In genomic region chr17:1122681-1123396, GRCh38 we compare ENCODE assay signal across 8 cellular contexts.
DNase-seq lines count a peak whose midpoint lies in the region; ATAC-seq and TF ChIP-seq lines count a peak whose summit lies in the region.

No MANE protein-coding gene starts in this region.

- no peak overlapping the region for H3K4me3 ChIP-seq in choroid plexus epithelial cell (ENCODE audit: low read depth, low read length)

- no peak for ATAC-seq in HG03457 (IDR thresholded peaks at IDR 0.05; ENCODE audit: unreplicated experiment)

- TF ChIP-seq CTCF in 22Rv1 (IDR thresholded peaks at IDR 0.05) = peak; percentile 88
- TF ChIP-seq CTCF in GM12873 (IDR thresholded peaks at IDR 0.05; ENCODE audit: insufficient read depth, low read depth, low read length, missing control alignments) = peak; percentile 87
- peak; percentile 89 for TF ChIP-seq CTCF in choroid plexus epithelial cell (conservative IDR thresholded peaks at IDR 0.05; ENCODE audit: low read depth, low read length)

- no peak overlapping the region for H3K27ac ChIP-seq in 22Rv1

- DNase-seq in NCI-H2029 treated with DMSO at 0.1 percent for 48 hours (lab: John Stamatoyannopoulos, UW) (peak; percentile 29), choroid plexus epithelial cell (ENCODE audit: low read depth) (peak; percentile 69), left kidney (ENCODE audit: low read depth, low spot score) (peak; percentile 90)
- peak; percentile 72 to 87 for DNase-seq in activated CD4-positive, alpha-beta T cell treated with anti-CD3 and anti-CD28 coated beads for 4 hours
- peak; percentile 88 to 91 for DNase-seq in stimulated activated CD4-positive, alpha-beta T cell treated with anti-CD3 and anti-CD28 coated beads, Interleukin-2, amount 100 ng/mL, for 48 hours

Comparison
In these comparisons a context has a peak if more than half of its experiments do, and no peak if none do; other contexts are left out.
1. DNase-seq: peak in every context shown above with its lines; median percentile 90 in left kidney; 90 in stimulated activated CD4-positive, alpha-beta T cell treated with anti-CD3 and anti-CD28 coated beads, Interleukin-2, amount 100 ng/mL, for 48 hours; 80 in activated CD4-positive, alpha-beta T cell treated with anti-CD3 and anti-CD28 coated beads for 4 hours; 69 in choroid plexus epithelial cell; 29 in NCI-H2029 treated with DMSO at 0.1 percent for 48 hours.